ENCODE assay signal across 33 cellular contexts in genomic region chr3:112963683-112964082, GRCh38.
"Had no signal": no experiment of that assay in that cellular context is flagged by ENCODE, and none has a peak within 500 bp of the region (broad histone marks: within the 10 kb centered on the region; RNA-seq: fewer than 3 reads in every experiment).

No MANE protein-coding gene starts in this region.

- H3K9me3 ChIP-seq: adrenal gland, body of pancreas had no signal

- FAIRE-seq: astrocyte, TTC549 had no signal

- DNase-seq: activated B cell treated with CpG ODN at 0.5 μM for 24 hours; activated CD4-positive, alpha-beta memory T cell treated with anti-CD3 and anti-CD28 coated beads for 36 hours; activated CD4-positive, alpha-beta T cell treated with anti-CD3 and anti-CD28 coated beads for 4 hours; activated CD4-positive, alpha-beta T cell treated with anti-CD3 and anti-CD28 coated beads, Interleukin-2, amount 10 ng/mL, durations not matched to agents 24 days and 14 days; activated CD4-positive, alpha-beta T cell treated with anti-CD3 and anti-CD28 coated beads, Interleukin-2, amount 50 U/mL, for 1 hour; activated CD4-positive, alpha-beta T cell treated with anti-CD3 and anti-CD28 coated beads, Interleukin-2, amount 50 U/mL, for 4 hours; activated CD4-positive, CD25-positive, alpha-beta regulatory T cell treated with anti-CD3 and anti-CD28 coated beads, Interleukin-2, amount 50 U/mL, for 72 hours; activated CD8-positive, alpha-beta memory T cell treated with anti-CD3 and anti-CD28 coated beads, Interleukin-2, amount 50 U/mL, for 4 hours; activated CD8-positive, alpha-beta T cell treated with anti-CD3 and anti-CD28 coated beads for 36 hours; activated effector memory CD4-positive, alpha-beta T cell treated with anti-CD3 and anti-CD28 coated beads, Interleukin-2, amount 50 U/mL, for 16 hours; activated gamma-delta T cell treated with Interleukin-2 at 50 U/mL for 16 hours; activated naive CD4-positive, alpha-beta T cell; activated naive CD4-positive, alpha-beta T cell treated with anti-CD3 and anti-CD28 coated beads for 36 hours; activated naive CD4-positive, alpha-beta T cell treated with anti-CD3 and anti-CD28 coated beads, Interleukin-2, amount 50 U/mL, for 16 hours; activated naive CD8-positive, alpha-beta T cell treated with anti-CD3 and anti-CD28 coated beads for 36 hours; activated T-cell treated with anti-CD3 and anti-CD28 coated beads for 4 hours; activated T-cell treated with anti-CD3 and anti-CD28 coated beads, Interleukin-2, amount 50 U/mL, for 1 hour; activated T-cell treated with anti-CD3 and anti-CD28 coated beads, Interleukin-2, amount 50 U/mL, for 4 hours; activated T-cell treated with anti-CD3 and anti-CD28 coated beads, Interleukin-2, amount 50 U/mL, for 72 hours; adrenal gland; amniotic stem cell; aorta; body of pancreas; brain microvascular endothelial cell; central memory CD4-positive, alpha-beta T cell; T-helper 2 cell; T-helper 9 cell had no signal

- ATAC-seq: activated CD8-positive, alpha-beta T cell treated with anti-CD3 and anti-CD28 coated beads for 36 hours; activated naive CD4-positive, alpha-beta T cell treated with anti-CD3 and anti-CD28 coated beads, Interleukin-2, amount 50 U/mL, for 72 hours; activated T-cell treated with anti-CD3 and anti-CD28 coated beads, Interleukin-2, amount 50 U/mL, for 4 hours; activated T-cell treated with anti-CD3 and anti-CD28 coated beads, Interleukin-2, amount 50 U/mL, for 72 hours; activated T-helper 17 cell treated with anti-CD3 and anti-CD28 coated beads, Interleukin-2, amount 50 U/mL, for 72 hours; body of pancreas had no signal

- H3K4me3 ChIP-seq: adrenal gland, body of pancreas, breast epithelium had no signal

- H3K36me3 ChIP-seq: adrenal gland, brain microvascular endothelial cell, breast epithelium had no signal

- H3K4me1 ChIP-seq: adrenal gland, body of pancreas, breast epithelium had no signal

- H3K27ac ChIP-seq: adrenal gland, body of pancreas, brain microvascular endothelial cell, breast epithelium, VCaP had no signal

- H3K27me3 ChIP-seq: adrenal gland, body of pancreas, brain microvascular endothelial cell, breast epithelium had no signal
